Comparison of ENCODE assay signal across 8 cellular contexts in the genomic region with DNA sequence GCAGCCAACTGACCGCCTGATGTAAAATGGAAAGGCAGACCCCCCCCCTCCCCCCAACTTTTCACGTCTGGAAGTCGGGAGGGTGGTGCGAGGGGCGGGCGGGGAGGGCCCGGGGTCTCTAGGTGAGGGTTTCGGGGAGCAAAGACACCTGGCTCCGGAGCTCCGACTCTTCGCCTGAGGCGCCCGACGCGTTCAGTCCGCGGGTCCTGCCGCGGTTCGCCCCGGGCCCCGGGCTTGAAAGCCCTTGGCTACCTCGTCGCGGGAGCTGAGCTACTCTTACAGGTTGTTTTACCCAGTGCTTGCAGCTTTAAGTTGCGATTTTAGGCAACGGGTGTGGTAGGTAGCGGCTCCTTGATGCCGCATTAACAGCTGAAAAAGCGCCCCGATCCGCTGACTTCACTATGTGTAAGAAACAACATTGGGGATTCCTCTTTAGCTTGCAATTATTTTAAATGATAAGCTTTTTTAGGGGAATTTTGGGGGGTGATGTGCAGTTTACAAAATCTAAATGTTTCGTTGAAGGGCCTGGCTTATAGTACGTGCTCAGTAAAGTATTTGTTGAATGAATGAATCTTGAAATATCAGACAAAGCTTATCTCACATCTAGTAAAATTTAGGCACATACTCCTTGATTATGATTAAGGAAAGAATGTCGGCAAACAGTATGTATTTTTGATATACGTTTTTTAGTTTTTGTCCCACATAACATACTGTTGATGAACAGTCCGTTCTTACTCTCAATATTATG. TPM values are rescaled to one million over a fixed set of nuclear protein-coding genes. Genes with fewer than 3 reads are reported as not detected.
DNase-seq lines count a peak whose midpoint lies in the region; ATAC-seq and TF ChIP-seq lines count a peak whose summit lies in the region.

No MANE protein-coding gene starts in this region.

- POLR2A ChIA-PET in activated CD8-positive, alpha-beta T cell treated with anti-CD3 and anti-CD28 coated beads, Interleukin-2, amount 10 ng/mL, durations not matched to agents 7 days and 5 days (lab: Charles Lee): interaction anchor here (0.7 to 8.8 kb wide), 30 partner anchors 11 to 268 kb away, joined by 3 to 194 read pairs (median 8); partner anchors contain the start of gene HINT1

- peak overlapping the region; percentile 83 for H3K4me3 Mint-ChIP-seq in activated CD8-positive, alpha-beta T cell treated with anti-CD3 and anti-CD28 coated beads, Interleukin-2, amount 10 ng/mL, durations not matched to agents 7 days and 5 days
- H3K4me3 Mint-ChIP-seq in naive B cell (peak overlapping the region; percentile 74 to 98 (median 92)), type B pancreatic cell (peak overlapping the region; percentile 98)

- no peak for DNase-seq in AG10803 (ENCODE audit: low read depth)
- DNase-seq in LHCN-M2 (ENCODE audit: low read depth): peak; percentile 32
- DNase-seq in activated CD8-positive, alpha-beta T cell treated with anti-CD3 and anti-CD28 coated beads, Interleukin-2, amount 10 ng/mL, durations not matched to agents 7 days and 5 days: peak; percentile 66
- no peak for DNase-seq in epithelial cell of proximal tubule (ENCODE audit: low read depth)
- peak; percentile 30 for DNase-seq in naive B cell
- DNase-seq in type B pancreatic cell (ENCODE audit: extremely low spot score, unreplicated experiment): no peak
- no peak for DNase-seq in foreskin melanocyte

- H3K9me3 Mint-ChIP-seq in activated CD8-positive, alpha-beta T cell treated with anti-CD3 and anti-CD28 coated beads, Interleukin-2, amount 10 ng/mL, durations not matched to agents 7 days and 5 days (ENCODE audit: insufficient read depth): no peaks in the 10 kb centered on the region
- H3K9me3 Mint-ChIP-seq in naive B cell (no peaks in the 10 kb centered on the region), type B pancreatic cell (no peaks in the 10 kb centered on the region)

- CTCF ChIA-PET in activated CD8-positive, alpha-beta T cell treated with anti-CD3 and anti-CD28 coated beads, Interleukin-2, amount 10 ng/mL, durations not matched to agents 7 days and 5 days (lab: Charles Lee): interaction anchor here (0.9 to 6.7 kb wide), 17 partner anchors 10 to 159 kb away, joined by 3 to 67 read pairs (median 5); partner anchors contain the start of gene HINT1

- ATAC-seq in GM18907 (IDR thresholded peaks at IDR 0.05; ENCODE audit: unreplicated experiment) (peak; percentile 8), naive B cell (ENCODE audit: low read depth in 2 of 2) (peak; percentile 6 to 11)
- peak; percentile 16 for ATAC-seq in activated CD8-positive, alpha-beta T cell treated with anti-CD3 and anti-CD28 coated beads, Interleukin-2, amount 10 ng/mL, durations not matched to agents 7 days and 5 days

- peaks cover 44% of the 10 kb centered on the region for H3K36me3 Mint-ChIP-seq in activated CD8-positive, alpha-beta T cell treated with anti-CD3 and anti-CD28 coated beads, Interleukin-2, amount 10 ng/mL, durations not matched to agents 7 days and 5 days (ENCODE audit: low read depth)
- H3K36me3 Mint-ChIP-seq in naive B cell (peaks cover 0 to 4% of the 10 kb centered on the region in 2 donors), type B pancreatic cell (no peaks in the 10 kb centered on the region)

- TF ChIP-seq CTCF in AG10803 (conservative IDR thresholded peaks at IDR 0.05; ENCODE audit: low read length) (no peak), epithelial cell of proximal tubule (conservative IDR thresholded peaks at IDR 0.05; ENCODE audit: low read depth, low read length) (no peak), type B pancreatic cell (conservative IDR thresholded peaks at IDR 0.05) (no peak)

- H3K27me3 Mint-ChIP-seq in activated CD8-positive, alpha-beta T cell treated with anti-CD3 and anti-CD28 coated beads, Interleukin-2, amount 10 ng/mL, durations not matched to agents 7 days and 5 days (ENCODE audit: low read depth): no peaks in the 10 kb centered on the region
- H3K27me3 Mint-ChIP-seq in naive B cell (no peaks in the 10 kb centered on the region), type B pancreatic cell (no peaks in the 10 kb centered on the region)

- H3K4me1 Mint-ChIP-seq in activated CD8-positive, alpha-beta T cell treated with anti-CD3 and anti-CD28 coated beads, Interleukin-2, amount 10 ng/mL, durations not matched to agents 7 days and 5 days (ENCODE audit: low read depth): peaks cover 46% of the 10 kb centered on the region
- H3K4me1 Mint-ChIP-seq in naive B cell: peaks cover 9 to 50% (median 21%) of the 10 kb centered on the region in 3 donors
- H3K4me1 Mint-ChIP-seq in type B pancreatic cell (ENCODE audit: unreplicated experiment): peaks cover 13% of the 10 kb centered on the region

- H3K4me3 ChIP-seq in AG10803 (ENCODE audit: low read length) (peak overlapping the region; percentile 86), epithelial cell of proximal tubule (ENCODE audit: low read depth, low read length) (peak overlapping the region; percentile 98)

- H3K27ac Mint-ChIP-seq in activated CD8-positive, alpha-beta T cell treated with anti-CD3 and anti-CD28 coated beads, Interleukin-2, amount 10 ng/mL, durations not matched to agents 7 days and 5 days: peak overlapping the region; percentile 94
- H3K27ac Mint-ChIP-seq in naive B cell: peak overlapping the region; percentile 93 to 99 (median 94)
- H3K27ac Mint-ChIP-seq in type B pancreatic cell: peak overlapping the region; percentile 94

RNA-seq across cellular contexts. Expression of gene CDC42SE2, which starts 0.8 kb away (rescaled TPM):
- 38.5 and 46.8 TPM in 2 replicates for total RNA-seq in LHCN-M2 (2014; rRNA removed)
- polyA plus RNA-seq in LHCN-M2 (2012): 7.2 TPM
- total RNA-seq in activated CD8-positive, alpha-beta T cell treated with anti-CD3 and anti-CD28 coated beads, Interleukin-2, amount 10 ng/mL, durations not matched to agents 7 days and 5 days: 100 to 1,000 TPM; 115 to 126 TPM
- total RNA-seq in epithelial cell of proximal tubule: 32.9 and 40.1 TPM in 2 replicates
- 100 to 1,000 TPM; 168 to 314 (median 243) TPM for polyA plus RNA-seq in naive B cell (ENCODE audit: low read depth in 6 of 6)
- total RNA-seq in type B pancreatic cell (ENCODE audit: low replicate concordance): 26.0 and 27.8 TPM in 2 replicates

Comparison
In these comparisons a context has a peak if more than half of its experiments do, and no peak if none do; other contexts are left out.
1. DNase-seq: peak in LHCN-M2 (single experiment), activated CD8-positive, alpha-beta T cell treated with anti-CD3 and anti-CD28 coated beads, Interleukin-2, amount 10 ng/mL, durations not matched to agents 7 days and 5 days (single experiment) and naive B cell (single experiment); none in AG10803 (single experiment), epithelial cell of proximal tubule (single experiment), type B pancreatic cell (single experiment) and foreskin melanocyte (single experiment).
2. Peak in every context shown above with its lines, with median percentiles within 50 percentile points of each other: ATAC-seq, H3K27ac Mint-ChIP-seq and H3K4me3 Mint-ChIP-seq.